In genomic region chr5:180350711-180351110, GRCh38 we compare ENCODE assay signal across 15 cellular contexts. TPM values are rescaled to one million over a fixed set of nuclear protein-coding genes. Genes with fewer than 3 reads are reported as not detected.
A peak's percentile ranks its signal among the peaks of the same experiment; 100 is the strongest.
DNase-seq lines count a peak whose midpoint lies in the region; ATAC-seq and TF ChIP-seq lines count a peak whose summit lies in the region.
"Had no signal": no experiment of that assay in that cellular context is flagged by ENCODE, and none has a peak within 500 bp of the region (broad histone marks: within the 10 kb centered on the region; RNA-seq: fewer than 3 reads in every experiment).

No MANE protein-coding gene starts in this region.

- H3K36me3 Mint-ChIP-seq in neural progenitor cell: no peaks in the 10 kb centered on the region
- H3K36me3 Mint-ChIP-seq in activated CD4-positive, alpha-beta memory T cell treated with anti-CD3 and anti-CD28 coated beads for 36 hours: no peaks in the 10 kb centered on the region
- H3K36me3 Mint-ChIP-seq: T-cell had no signal

- H3K36me3 ChIP-seq in WERI-Rb-1 (no peaks in the 10 kb centered on the region), neural progenitor cell (no peaks in the 10 kb centered on the region), gastrocnemius medialis (no peaks in the 10 kb centered on the region)

- TF ChIP-seq POLR2A in gastrocnemius medialis (IDR thresholded peaks at IDR 0.05): no peak

- no peak for ATAC-seq in gastrocnemius medialis
- ATAC-seq: T-cell had no signal

- peaks cover 41% of the 10 kb centered on the region for H3K79me2 ChIP-seq in neural progenitor cell (ENCODE audit: low read depth)

- H3K27me3 ChIP-seq in WERI-Rb-1 (ENCODE audit: insufficient read depth, low read depth, severe bottlenecking) (no peaks in the 10 kb centered on the region), neural progenitor cell (peaks cover 35% of the 10 kb centered on the region), gastrocnemius medialis (peaks cover 32 to 39% (median 37%) of the 10 kb centered on the region in 3 donors)
- H3K27me3 ChIP-seq: testis had no signal

- H3K4me1 ChIP-seq in neural progenitor cell (peaks cover 23% of the 10 kb centered on the region), gastrocnemius medialis (peaks cover 5 to 9% of the 10 kb centered on the region in 2 donors)

- H4K20me1 ChIP-seq in neural progenitor cell (ENCODE audit: low read depth): peaks cover 23% of the 10 kb centered on the region

- no peaks in the 10 kb centered on the region for H3K9me3 Mint-ChIP-seq in neural progenitor cell
- no peaks in the 10 kb centered on the region for H3K9me3 Mint-ChIP-seq in activated CD4-positive, alpha-beta memory T cell treated with anti-CD3 and anti-CD28 coated beads for 36 hours
- H3K9me3 Mint-ChIP-seq: T-cell had no signal

- peaks cover 29% of the 10 kb centered on the region for H3K4me1 Mint-ChIP-seq in neural progenitor cell
- H3K4me1 Mint-ChIP-seq in activated CD4-positive, alpha-beta memory T cell treated with anti-CD3 and anti-CD28 coated beads for 36 hours (ENCODE audit: low read depth): peaks cover 1% of the 10 kb centered on the region

- peak overlapping the region; percentile 90 for H3K4me3 Mint-ChIP-seq in neural progenitor cell
- no peak overlapping the region for H3K4me3 Mint-ChIP-seq in activated CD4-positive, alpha-beta memory T cell treated with anti-CD3 and anti-CD28 coated beads for 36 hours

- no peak overlapping the region for H3K9ac ChIP-seq in neural progenitor cell

- POLR2A ChIA-PET in activated CD4-positive, alpha-beta memory T cell treated with anti-CD3 and anti-CD28 coated beads for 36 hours (lab: Charles Lee): no interaction called here

- H3K4me2 ChIP-seq in neural progenitor cell: peak overlapping the region; percentile 100

- peaks cover 28% of the 10 kb centered on the region for H3F3A ChIP-seq in neural progenitor cell (ENCODE audit: low read depth)

- H3K27me3 Mint-ChIP-seq in neural progenitor cell (ENCODE audit: insufficient read depth, low read depth): peaks cover 15% of the 10 kb centered on the region
- peaks cover 33% of the 10 kb centered on the region for H3K27me3 Mint-ChIP-seq in activated CD4-positive, alpha-beta memory T cell treated with anti-CD3 and anti-CD28 coated beads for 36 hours

- in situ Hi-C loops in gastrocnemius medialis (cut with MboI; ENCODE audit: low sequenced_read_pairs in 4 of 4): no loop called here

- H3K9me3 ChIP-seq in WERI-Rb-1 (ENCODE audit: severe bottlenecking) (no peaks in the 10 kb centered on the region), neural progenitor cell (ENCODE audit: low read depth) (no peaks in the 10 kb centered on the region), gastrocnemius medialis (no peaks in the 10 kb centered on the region)
- H3K9me3 ChIP-seq: testis had no signal

- TF ChIP-seq CTCF in WERI-Rb-1 (IDR thresholded peaks at IDR 0.05; ENCODE audit: low read depth, low read length) (no peak), fibroblast of the aortic adventitia (IDR thresholded peaks at IDR 0.05; ENCODE audit: insufficient read depth, low read length) (no peak), neural progenitor cell (IDR thresholded peaks at IDR 0.05) (no peak), gastrocnemius medialis (IDR thresholded peaks at IDR 0.05 in 4 of 5, conservative IDR thresholded peaks at IDR 0.05 in 1 of 5) (no peak)

- CTCF ChIA-PET in activated CD4-positive, alpha-beta memory T cell treated with anti-CD3 and anti-CD28 coated beads for 36 hours (lab: Charles Lee): no interaction called here

- intact Hi-C loops in activated CD4-positive, alpha-beta memory T cell treated with anti-CD3 and anti-CD28 coated beads for 36 hours (cut with micrococcal nuclease): no loop called here
- intact Hi-C loops in gastrocnemius medialis (cut with DNase I; ENCODE audit: low total_unique reads): no loop called here

- peak; percentile 62 for DNase-seq in ELF-1 (ENCODE audit: low read depth, low spot score)
- DNase-seq in WERI-Rb-1: peak; percentile 67
- no peak for DNase-seq in fibroblast of the aortic adventitia (ENCODE audit: low read depth)
- DNase-seq in neural progenitor cell (ENCODE audit: low spot score): no peak
- DNase-seq in activated CD4-positive, alpha-beta memory T cell treated with anti-CD3 and anti-CD28 coated beads for 36 hours: no peak
- DNase-seq in HPDE6-E6E7 (ENCODE audit: extremely low spot score): no peak
- no peak for DNase-seq in gastrocnemius medialis
- DNase-seq: activated CD4-positive, alpha-beta T cell treated with anti-CD3 and anti-CD28 coated beads, Interleukin-2, amount 50 U/mL, for 1 hour; amniotic stem cell; DMS79; NCI-H1105; NCI-H2081 treated with DMSO at 0.1 percent for 48 hours; NCI-H524; T-cell; testis had no signal

- H3K27ac ChIP-seq in WERI-Rb-1 (peak overlapping the region; percentile 39; the same call in 1 of the 2 replicates), neural progenitor cell (no peak overlapping the region), gastrocnemius medialis (no peak overlapping the region)
- H3K27ac ChIP-seq: testis had no signal

- H3K4me3 ChIP-seq in WERI-Rb-1 (ENCODE audit: low read depth, low read length) (no peak overlapping the region), fibroblast of the aortic adventitia (ENCODE audit: low read depth, low read length) (peak overlapping the region; percentile 83), neural progenitor cell (no peak overlapping the region), gastrocnemius medialis (no peak overlapping the region)
- H3K4me3 ChIP-seq: testis had no signal

- no peak overlapping the region for H3K27ac Mint-ChIP-seq in neural progenitor cell
- no peak overlapping the region for H3K27ac Mint-ChIP-seq in activated CD4-positive, alpha-beta memory T cell treated with anti-CD3 and anti-CD28 coated beads for 36 hours
- H3K27ac Mint-ChIP-seq: T-cell had no signal

- H2AFZ ChIP-seq in neural progenitor cell (replicated peaks): no peak overlapping the region

RNA-seq across cellular contexts. Expression of gene GFPT2, which starts 2.4 kb away (rescaled TPM):
- 54.4 and 69.8 TPM in 2 replicates for total RNA-seq in fibroblast of the aortic adventitia (ENCODE audit: low replicate concordance)
- 18.9 and 20.3 TPM in 2 replicates for total RNA-seq in neural progenitor cell (ENCODE audit: low replicate concordance)
- total RNA-seq in activated CD4-positive, alpha-beta memory T cell treated with anti-CD3 and anti-CD28 coated beads for 36 hours: under 1 TPM; 0.12 to 0.15 TPM
- total RNA-seq in gastrocnemius medialis: 1 to 10 TPM; 2.1 to 5.5 (median 4.1) TPM

RNA-seq across cellular contexts. Expression of gene MAPK9, which starts 58.8 kb away (rescaled TPM):
- total RNA-seq in fibroblast of the aortic adventitia (ENCODE audit: low replicate concordance) (19.1 and 33.4 TPM in 2 replicates), neural progenitor cell (ENCODE audit: low replicate concordance) (31.5 and 40.6 TPM in 2 replicates), gastrocnemius medialis (10 to 100 TPM; 18.3 to 27.0 (median 23.9) TPM)
- 10 to 100 TPM; 41.7 to 43.2 TPM for total RNA-seq in activated CD4-positive, alpha-beta memory T cell treated with anti-CD3 and anti-CD28 coated beads for 36 hours

Comparison
In these comparisons a context has a peak if more than half of its experiments do, and no peak if none do; other contexts are left out.
1. DNase-seq: peak in ELF-1 (single experiment) and WERI-Rb-1 (single experiment); none in fibroblast of the aortic adventitia (single experiment), neural progenitor cell (single experiment), activated CD4-positive, alpha-beta memory T cell treated with anti-CD3 and anti-CD28 coated beads for 36 hours (single experiment), HPDE6-E6E7 (single experiment) and gastrocnemius medialis (0 of 2).